23 cellular contexts compared by ENCODE assay signal in the genomic region with DNA sequence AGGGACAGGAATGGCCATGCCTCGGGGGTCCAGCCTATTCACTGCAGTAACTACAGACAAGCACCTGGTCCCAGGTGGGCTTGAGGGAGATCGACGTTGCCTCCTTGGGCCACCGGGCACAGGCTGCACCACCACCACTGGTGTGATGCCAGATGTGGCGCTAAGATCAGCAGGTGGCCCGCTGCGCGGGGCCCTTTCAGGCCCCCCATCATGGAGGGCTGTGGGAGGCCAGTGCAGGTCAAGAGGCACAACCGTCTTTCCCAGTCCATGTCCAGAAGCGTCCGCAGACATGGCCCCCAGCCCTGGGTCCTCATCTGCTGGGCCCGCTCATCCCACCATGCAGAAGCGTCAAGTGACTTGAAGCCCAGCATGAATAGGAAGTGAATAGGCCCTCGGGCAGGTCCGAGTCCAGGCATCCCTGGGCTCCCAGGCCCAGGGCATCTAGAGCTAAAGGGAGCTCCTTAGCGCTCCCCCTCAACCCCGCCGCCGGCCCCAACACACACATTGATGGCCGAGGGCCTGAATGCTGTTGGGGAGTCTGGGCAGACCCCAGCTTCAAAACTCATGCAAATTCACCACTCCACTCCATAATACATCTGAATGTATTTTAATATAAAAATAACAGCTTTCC. TPM values are rescaled to one million over a fixed set of nuclear protein-coding genes. Genes with fewer than 3 reads are reported as not detected.
DNase-seq lines count a peak whose midpoint lies in the region; ATAC-seq and TF ChIP-seq lines count a peak whose summit lies in the region.
"Had no signal": no experiment of that assay in that cellular context is flagged by ENCODE, and none has a peak within 500 bp of the region (broad histone marks: within the 10 kb centered on the region; RNA-seq: fewer than 3 reads in every experiment).

No MANE protein-coding gene starts in this region.

- H3K9me3 Mint-ChIP-seq in chondrocyte (ENCODE audit: low read depth) (no peaks in the 10 kb centered on the region), nephron progenitor cell (no peaks in the 10 kb centered on the region), osteocyte (ENCODE audit: unreplicated experiment) (no peaks in the 10 kb centered on the region)
- H3K9me3 Mint-ChIP-seq: CD8-positive, alpha-beta memory T cell; GM23338; HFFc6 had no signal

- H3K27me3 Mint-ChIP-seq in chondrocyte (ENCODE audit: low read depth) (no peaks in the 10 kb centered on the region), nephron progenitor cell (ENCODE audit: low read depth, poor library complexity) (peaks cover 13% of the 10 kb centered on the region), osteocyte (ENCODE audit: unreplicated experiment) (no peaks in the 10 kb centered on the region)

- no peak for DNase-seq in left ventricle myocardium inferior
- no peak for DNase-seq in left ventricle myocardium superior
- peak; percentile 81 for DNase-seq in chondrocyte (ENCODE audit: low spot score)
- DNase-seq in nephron progenitor cell, result no peak
- peak; percentile 78 for DNase-seq in osteocyte (ENCODE audit: extremely low spot score, unreplicated experiment)
- DNase-seq in NAMALWA (ENCODE audit: low spot score), result no peak
- DNase-seq in OCI-M2 (lab: John Stamatoyannopoulos, UW; ENCODE audit: unreplicated experiment), result no peak
- DNase-seq: C1 segment of cervical spinal cord; CD4-positive, CD25-positive, alpha-beta regulatory T cell; CD8-positive, alpha-beta memory T cell; COR-L47; DMS 273 treated with DMSO at 0.1 percent for 48 hours; DMS53; DND-41; EL; H7; HFFc6 had no signal

- no peak overlapping the region for H3K27ac Mint-ChIP-seq in chondrocyte (ENCODE audit: unreplicated experiment)
- no peak overlapping the region for H3K27ac Mint-ChIP-seq in nephron progenitor cell
- no peak overlapping the region for H3K27ac Mint-ChIP-seq in osteocyte (ENCODE audit: unreplicated experiment)
- H3K27ac Mint-ChIP-seq: CD4-positive, CD25-positive, alpha-beta regulatory T cell; GM23338; HFFc6 had no signal

- no peak for TF ChIP-seq CTCF in left ventricle myocardium inferior (IDR thresholded peaks at IDR 0.05; ENCODE audit: borderline replicate concordance)
- TF ChIP-seq CTCF in chondrocyte (IDR thresholded peaks at IDR 0.05), result no peak
- no peak for TF ChIP-seq CTCF in nephron progenitor cell (IDR thresholded peaks at IDR 0.05)
- TF ChIP-seq CTCF in osteocyte (IDR thresholded peaks at IDR 0.05), result no peak

- H3K27me3 ChIP-seq in left ventricle myocardium inferior (ENCODE audit: low read depth), result no peaks in the 10 kb centered on the region

- H3K36me3 ChIP-seq in left ventricle myocardium inferior, result peaks cover 36% of the 10 kb centered on the region

- intact Hi-C loops in left ventricle myocardium inferior (cut with micrococcal nuclease) (no loop called here), left ventricle myocardium superior (cut with micrococcal nuclease) (no loop called here)

- H3K36me3 Mint-ChIP-seq in chondrocyte (ENCODE audit: low read depth) (peaks cover 13% of the 10 kb centered on the region), nephron progenitor cell (ENCODE audit: low read depth) (no peaks in the 10 kb centered on the region), osteocyte (ENCODE audit: unreplicated experiment) (peaks cover 10% of the 10 kb centered on the region)
- H3K36me3 Mint-ChIP-seq: CD4-positive, CD25-positive, alpha-beta regulatory T cell; CD8-positive, alpha-beta memory T cell had no signal

- peaks cover 74% of the 10 kb centered on the region for H3K4me1 ChIP-seq in left ventricle myocardium inferior

- H3K4me3 ChIP-seq in left ventricle myocardium inferior, result no peak overlapping the region
- H3K4me3 ChIP-seq: A549, GM12878, GM23338 had no signal

- H3K27ac ChIP-seq in left ventricle myocardium inferior (replicated peaks), result peak overlapping the region; percentile 89
- H3K27ac ChIP-seq: 22Rv1 had no signal

- H3K9me3 ChIP-seq in left ventricle myocardium inferior (replicated peaks), result no peaks in the 10 kb centered on the region
- H3K9me3 ChIP-seq: A549 had no signal

- no peak for ATAC-seq in left ventricle myocardium superior
- no peak for ATAC-seq in GM18870 (IDR thresholded peaks at IDR 0.05; ENCODE audit: unreplicated experiment)
- ATAC-seq: A549, GM12878, GM23338, HCT116 had no signal

- H3K4me1 Mint-ChIP-seq in chondrocyte (ENCODE audit: low read depth) (peaks cover 40% of the 10 kb centered on the region), nephron progenitor cell (peaks cover 28% of the 10 kb centered on the region), osteocyte (ENCODE audit: unreplicated experiment) (peaks cover 35% of the 10 kb centered on the region)

- H3K4me3 Mint-ChIP-seq in chondrocyte (ENCODE audit: unreplicated experiment) (no peak overlapping the region), nephron progenitor cell (peak overlapping the region; percentile 14), osteocyte (ENCODE audit: unreplicated experiment) (no peak overlapping the region)
- H3K4me3 Mint-ChIP-seq: CD4-positive, CD25-positive, alpha-beta regulatory T cell; CD8-positive, alpha-beta memory T cell; GM23338; HFFc6 had no signal

RNA-seq across cellular contexts. Expression of a gene that starts 18.3 kb away (rescaled TPM):
- total RNA-seq in left ventricle myocardium inferior (65.5 TPM), left ventricle myocardium superior (69.7 TPM), chondrocyte (206 to 263 TPM (median 255 TPM) in 3 replicates), osteocyte (117 and 118 TPM in 2 replicates)

RNA-seq across cellular contexts. Expression of a gene that starts 44.3 kb away (rescaled TPM):
- total RNA-seq in left ventricle myocardium inferior (9.5 TPM), left ventricle myocardium superior (11.1 TPM), chondrocyte (9.7 to 24.7 TPM (median 24.1 TPM) in 3 replicates), osteocyte (44.2 and 49.2 TPM in 2 replicates)
- total RNA-seq: CD4-positive, CD25-positive, alpha-beta regulatory T cell; GM12878 had no signal

RNA-seq across cellular contexts. Expression of a gene that starts 45.0 kb away (rescaled TPM):
- 25.7 TPM for total RNA-seq in left ventricle myocardium inferior
- total RNA-seq in left ventricle myocardium superior, result 24.7 TPM
- 202 to 315 TPM (median 297 TPM) in 3 replicates for total RNA-seq in chondrocyte
- total RNA-seq in osteocyte, result 193 and 207 TPM in 2 replicates

RNA-seq across cellular contexts. Expression of a gene that starts 56.2 kb away (rescaled TPM):
- total RNA-seq in left ventricle myocardium inferior (24.1 TPM), left ventricle myocardium superior (26.3 TPM), chondrocyte (72.6 to 95.5 TPM (median 74.6 TPM) in 3 replicates), osteocyte (73.1 and 76.0 TPM in 2 replicates)

Comparison
In these comparisons a context has a peak if more than half of its experiments do, and no peak if none do; other contexts are left out.
1. DNase-seq: peak in chondrocyte (single experiment) and osteocyte (single experiment); none in left ventricle myocardium inferior (single experiment), left ventricle myocardium superior (single experiment), nephron progenitor cell (single experiment), NAMALWA (single experiment) and OCI-M2 (single experiment).